3 cellular contexts compared by ENCODE assay signal in genomic region chr4:80334568-80334967, GRCh38.
A peak's percentile ranks its signal among the peaks of the same experiment; 100 is the strongest.
TF ChIP-seq lines count a peak whose summit lies in the region.

No MANE protein-coding gene starts in this region.

TF ChIP-seq in HCT116, 20 proteins besides CTCF, POLR2A, EP300 and RAD21:
- TF ChIP-seq ELF1 (IDR thresholded peaks at IDR 0.05; ENCODE audit: borderline replicate concordance, low read depth): no peak
- TF ChIP-seq TCF7L2 (IDR thresholded peaks at IDR 0.05; ENCODE audit: borderline replicate concordance, extremely low read depth, insufficient read depth, insufficient read length): no peak
- TF ChIP-seq FOSL1 (IDR thresholded peaks at IDR 0.05; ENCODE audit: low read depth): no peak
- TF ChIP-seq POLR2AphosphoS5 (IDR thresholded peaks at IDR 0.05; ENCODE audit: low read depth, low read length): no peak
- no peak for TF ChIP-seq REST (IDR thresholded peaks at IDR 0.05; ENCODE audit: low read depth)
- no peak for TF ChIP-seq ZBTB33 (IDR thresholded peaks at IDR 0.05; ENCODE audit: extremely low read depth, insufficient replicate concordance, low read length)
- no peak for TF ChIP-seq ZFX (IDR thresholded peaks at IDR 0.05)
- TF ChIP-seq SP1 (IDR thresholded peaks at IDR 0.05; ENCODE audit: low read depth): no peak
- no peak for TF ChIP-seq MAX (IDR thresholded peaks at IDR 0.05)
- no peak for TF ChIP-seq EZH2phosphoT487 (IDR thresholded peaks at IDR 0.05; ENCODE audit: borderline replicate concordance)
- no peak for TF ChIP-seq ZNF274 (IDR thresholded peaks at IDR 0.05; ENCODE audit: low read depth, low read length)
- TF ChIP-seq EZH2 (IDR thresholded peaks at IDR 0.05): no peak
- TF ChIP-seq ATF3 (IDR thresholded peaks at IDR 0.05): no peak
- no peak for TF ChIP-seq SRF (IDR thresholded peaks at IDR 0.05; ENCODE audit: low read depth)
- no peak for TF ChIP-seq CBX3 (IDR thresholded peaks at IDR 0.05; ENCODE audit: low read depth)
- TF ChIP-seq YY1 (IDR thresholded peaks at IDR 0.05; ENCODE audit: extremely low read depth, insufficient replicate concordance, low read depth, low read length): no peak
- no peak for TF ChIP-seq EGR1 (IDR thresholded peaks at IDR 0.05; ENCODE audit: low read depth)

TF ChIP-seq in IMR-90, 13 proteins besides CTCF, POLR2A, EP300 and RAD21:
- TF ChIP-seq BHLHE40 (IDR thresholded peaks at IDR 0.05; ENCODE audit: low read depth, low read length) (no peak), NFE2L2 (IDR thresholded peaks at IDR 0.05; ENCODE audit: low read depth, low read length) (peak; percentile 49)

TF ChIP-seq in K562, 482 proteins besides CTCF, POLR2A, EP300 and RAD21:
- TF ChIP-seq MAFG (tag; conservative IDR thresholded peaks at IDR 0.05): peak; percentile 57
- TF ChIP-seq CEBPB (tag; IDR thresholded peaks at IDR 0.05): no peak
- TF ChIP-seq C11orf30 (IDR thresholded peaks at IDR 0.05; ENCODE audit: low read depth): peak; percentile 24; the same call in 1 of the 2 replicates
- TF ChIP-seq ZNF316 (IDR thresholded peaks at IDR 0.05): peak; percentile 71
- TF ChIP-seq NFE2L1 (tag; IDR thresholded peaks at IDR 0.05; ENCODE audit: borderline replicate concordance, low read depth): peak; percentile 20; the same call in 1 of the 2 replicates
- TF ChIP-seq SMARCB1 (IDR thresholded peaks at IDR 0.05; ENCODE audit: insufficient read length, low read depth): no peak
- no peak for TF ChIP-seq POLR2H (tag; IDR thresholded peaks at IDR 0.05; ENCODE audit: low read depth)
- TF ChIP-seq ZNF76 (CRISPR knock-in tag; IDR thresholded peaks at IDR 0.05; ENCODE audit: borderline replicate concordance): no peak
